In the genomic region with DNA sequence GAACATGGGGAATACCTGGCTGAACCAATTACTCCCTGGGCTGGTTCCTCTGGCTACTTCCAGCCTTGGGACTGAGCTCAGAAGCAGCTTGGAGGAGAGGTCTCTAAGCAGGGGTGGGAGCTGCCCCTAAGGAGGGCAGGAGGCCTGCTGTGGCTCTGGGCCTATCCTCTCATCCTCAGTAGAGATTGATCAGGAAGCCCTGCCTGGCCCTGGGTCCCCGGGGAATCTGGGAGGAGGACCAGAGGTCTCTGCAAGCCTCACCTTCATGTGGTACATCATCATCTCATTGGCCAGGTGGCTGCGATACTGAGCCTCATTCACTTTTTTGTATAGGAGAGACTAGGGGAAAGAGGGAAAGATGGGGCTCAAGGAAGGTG, we compare ENCODE assay signal across 1 cellular context.
TF ChIP-seq lines count a peak whose summit lies in the region.

No MANE protein-coding gene starts in this region.

TF ChIP-seq in HepG2, 621 proteins besides CTCF, POLR2A, EP300 and RAD21 (continued from another document):
- TF ChIP-seq, protein P1, sequence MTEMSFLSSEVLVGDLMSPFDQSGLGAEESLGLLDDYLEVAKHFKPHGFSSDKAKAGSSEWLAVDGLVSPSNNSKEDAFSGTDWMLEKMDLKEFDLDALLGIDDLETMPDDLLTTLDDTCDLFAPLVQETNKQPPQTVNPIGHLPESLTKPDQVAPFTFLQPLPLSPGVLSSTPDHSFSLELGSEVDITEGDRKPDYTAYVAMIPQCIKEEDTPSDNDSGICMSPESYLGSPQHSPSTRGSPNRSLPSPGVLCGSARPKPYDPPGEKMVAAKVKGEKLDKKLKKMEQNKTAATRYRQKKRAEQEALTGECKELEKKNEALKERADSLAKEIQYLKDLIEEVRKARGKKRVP (CRISPR knock-in tag; IDR thresholded peaks at IDR 0.05): no peak
- TF ChIP-seq, protein P2, sequence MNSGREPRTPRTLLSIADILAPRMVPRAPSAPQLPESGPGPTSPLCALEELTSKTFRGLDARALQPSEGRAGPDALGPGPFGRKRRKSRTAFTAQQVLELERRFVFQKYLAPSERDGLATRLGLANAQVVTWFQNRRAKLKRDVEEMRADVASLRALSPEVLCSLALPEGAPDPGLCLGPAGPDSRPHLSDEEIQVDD (CRISPR knock-in tag; IDR thresholded peaks at IDR 0.05; ENCODE audit: borderline replicate concordance): no peak
- no peak for TF ChIP-seq SAP130 (CRISPR knock-in tag; IDR thresholded peaks at IDR 0.05; ENCODE audit: low read depth)
